In genomic region chr11:130416537-130416896, GRCh38 we compare ENCODE assay signal across 36 cellular contexts. TPM values are rescaled to one million over a fixed set of nuclear protein-coding genes. Genes with fewer than 3 reads are reported as not detected.
"Had no signal": no experiment of that assay in that cellular context is flagged by ENCODE, and none has a peak within 500 bp of the region (broad histone marks: within the 10 kb centered on the region; RNA-seq: fewer than 3 reads in every experiment).

No MANE protein-coding gene starts in this region.

- H2AFZ ChIP-seq: PC-9 had no signal

- FAIRE-seq: TTC549 had no signal

- H3K27me3 ChIP-seq: MG63, SJCRH30 had no signal

- H3K27ac ChIP-seq: brain microvascular endothelial cell, PC-9, SJCRH30, SK-N-MC had no signal

- H3K4me3 ChIP-seq: MG63, PC-9, SJCRH30, SK-N-MC had no signal

- H3K27ac Mint-ChIP-seq: activated CD4-positive, alpha-beta T cell treated with anti-CD3 and anti-CD28 coated beads, Interleukin-2, amount 10 ng/mL, durations not matched to agents 24 days and 14 days; activated CD8-positive, alpha-beta T cell treated with anti-CD3 and anti-CD28 coated beads for 36 hours; activated naive CD8-positive, alpha-beta T cell treated with anti-CD3 and anti-CD28 coated beads for 36 hours; activated T-cell treated with anti-CD3 and anti-CD28 coated beads, Interleukin-2, amount 50 U/mL, for 72 hours; activated T-helper 17 cell treated with anti-CD3 and anti-CD28 coated beads, Interleukin-2, amount 50 U/mL, for 72 hours; T-helper 2 cell treated with Interferon-gamma antibody and Interleukin-4, amounts not matched to agents 5 μg/mL and 100 μg/mL, for 36 hours had no signal

- ATAC-seq: activated CD8-positive, alpha-beta T cell treated with anti-CD3 and anti-CD28 coated beads for 36 hours; activated T-cell treated with anti-CD3 and anti-CD28 coated beads, Interleukin-2, amount 50 U/mL, for 72 hours; activated T-helper 17 cell treated with anti-CD3 and anti-CD28 coated beads, Interleukin-2, amount 50 U/mL, for 72 hours had no signal

- H3K4me1 ChIP-seq: SJCRH30 had no signal

- H3K4me2 ChIP-seq: PC-9 had no signal

- H3K36me3 Mint-ChIP-seq: activated naive CD8-positive, alpha-beta T cell treated with anti-CD3 and anti-CD28 coated beads for 36 hours had no signal

- DNase-seq: activated CD4-positive, alpha-beta T cell treated with anti-CD3 and anti-CD28 coated beads, Interleukin-2, amount 10 ng/mL, durations not matched to agents 24 days and 14 days; activated CD4-positive, alpha-beta T cell treated with anti-CD3 and anti-CD28 coated beads, Interleukin-2, amount 50 U/mL, for 4 hours; activated CD8-positive, alpha-beta T cell treated with anti-CD3 and anti-CD28 coated beads for 36 hours; activated effector memory CD4-positive, alpha-beta T cell treated with anti-CD3 and anti-CD28 coated beads, Interleukin-2, amount 50 U/mL, for 16 hours; activated naive CD4-positive, alpha-beta T cell; activated naive CD4-positive, alpha-beta T cell treated with anti-CD3 and anti-CD28 coated beads, Interleukin-2, amount 50 U/mL, for 16 hours; activated naive CD8-positive, alpha-beta T cell treated with anti-CD3 and anti-CD28 coated beads for 36 hours; activated T-cell treated with anti-CD3 and anti-CD28 coated beads, Interleukin-2, amount 50 U/mL, for 1 hour; activated T-cell treated with anti-CD3 and anti-CD28 coated beads, Interleukin-2, amount 50 U/mL, for 72 hours; amniotic stem cell; aorta; brain microvascular endothelial cell; central memory CD4-positive, alpha-beta T cell; Karpas-422; MG63; NCI-H1048; NCI-H1105 treated with DMSO at 0.1 percent for 48 hours; NCI-H1436; NCI-H1694; NCI-H1930; NCI-H2081 treated with DMSO at 0.1 percent for 48 hours; NCI-H226; NCI-H446 treated with DMSO at 0.1 percent for 48 hours; NCI-H524 treated with DMSO at 0.1 percent for 48 hours; NCI-H748 treated with DMSO at 0.1 percent for 48 hours; NK-92 treated with Interleukin-12 subunit alpha and Interleukin-12 subunit beta, amount 100 ng/mL, for 24 hours; PC-9; SHP77; SJCRH30 had no signal

- H3K4me3 Mint-ChIP-seq: activated CD4-positive, alpha-beta T cell treated with anti-CD3 and anti-CD28 coated beads, Interleukin-2, amount 10 ng/mL, durations not matched to agents 24 days and 14 days; activated CD8-positive, alpha-beta T cell treated with anti-CD3 and anti-CD28 coated beads for 36 hours; activated naive CD8-positive, alpha-beta T cell treated with anti-CD3 and anti-CD28 coated beads for 36 hours; activated T-cell treated with anti-CD3 and anti-CD28 coated beads, Interleukin-2, amount 50 U/mL, for 72 hours; activated T-helper 17 cell treated with anti-CD3 and anti-CD28 coated beads, Interleukin-2, amount 50 U/mL, for 72 hours; T-helper 2 cell treated with Interferon-gamma antibody and Interleukin-4, amounts not matched to agents 5 μg/mL and 100 μg/mL, for 36 hours had no signal

- H3K4me1 Mint-ChIP-seq: activated CD4-positive, alpha-beta T cell treated with anti-CD3 and anti-CD28 coated beads, Interleukin-2, amount 10 ng/mL, durations not matched to agents 24 days and 14 days; activated naive CD8-positive, alpha-beta T cell treated with anti-CD3 and anti-CD28 coated beads for 36 hours; activated T-helper 17 cell treated with anti-CD3 and anti-CD28 coated beads, Interleukin-2, amount 50 U/mL, for 72 hours had no signal

- H3K36me3 ChIP-seq: brain microvascular endothelial cell, MG63, SJCRH30 had no signal

- H3K9me3 ChIP-seq: MG63, SJCRH30 had no signal

- H3K9me3 Mint-ChIP-seq: activated CD4-positive, alpha-beta T cell treated with anti-CD3 and anti-CD28 coated beads, Interleukin-2, amount 10 ng/mL, durations not matched to agents 24 days and 14 days; activated CD8-positive, alpha-beta T cell treated with anti-CD3 and anti-CD28 coated beads for 36 hours; activated naive CD8-positive, alpha-beta T cell treated with anti-CD3 and anti-CD28 coated beads for 36 hours; activated T-cell treated with anti-CD3 and anti-CD28 coated beads, Interleukin-2, amount 50 U/mL, for 72 hours; activated T-helper 17 cell treated with anti-CD3 and anti-CD28 coated beads, Interleukin-2, amount 50 U/mL, for 72 hours; T-helper 2 cell treated with Interferon-gamma antibody and Interleukin-4, amounts not matched to agents 5 μg/mL and 100 μg/mL, for 36 hours had no signal

RNA-seq across cellular contexts. Expression of gene ADAMTS8, which starts 11.9 kb away (rescaled TPM):
- total RNA-seq: activated CD4-positive, alpha-beta T cell treated with anti-CD3 and anti-CD28 coated beads, Interleukin-2, amount 10 ng/mL, durations not matched to agents 24 days and 14 days; activated CD8-positive, alpha-beta memory T cell treated with anti-CD3 and anti-CD28 coated beads for 36 hours; activated CD8-positive, alpha-beta T cell treated with anti-CD3 and anti-CD28 coated beads for 36 hours; activated naive CD8-positive, alpha-beta T cell treated with anti-CD3 and anti-CD28 coated beads for 36 hours; activated T-cell treated with anti-CD3 and anti-CD28 coated beads, Interleukin-2, amount 50 U/mL, for 72 hours; activated T-helper 17 cell treated with anti-CD3 and anti-CD28 coated beads, Interleukin-2, amount 50 U/mL, for 72 hours; OCI-LY7; PC-9; SJCRH30; T-helper 1 cell treated with Interleukin-12 subunit alpha and Interleukin-12 subunit beta and Interleukin-4 antibody, amounts not matched to agents 30 ng/mL and 1 ng/mL, for 36 hours had no signal

RNA-seq across cellular contexts. Expression of gene ADAMTS15, which starts 31.9 kb away (rescaled TPM):
- total RNA-seq: activated CD8-positive, alpha-beta memory T cell treated with anti-CD3 and anti-CD28 coated beads for 36 hours; activated CD8-positive, alpha-beta T cell treated with anti-CD3 and anti-CD28 coated beads for 36 hours; activated naive CD8-positive, alpha-beta T cell treated with anti-CD3 and anti-CD28 coated beads for 36 hours; activated T-helper 17 cell treated with anti-CD3 and anti-CD28 coated beads, Interleukin-2, amount 50 U/mL, for 72 hours; OCI-LY7; T-helper 1 cell treated with Interleukin-12 subunit alpha and Interleukin-12 subunit beta and Interleukin-4 antibody, amounts not matched to agents 30 ng/mL and 1 ng/mL, for 36 hours had no signal
